In the genomic region with DNA sequence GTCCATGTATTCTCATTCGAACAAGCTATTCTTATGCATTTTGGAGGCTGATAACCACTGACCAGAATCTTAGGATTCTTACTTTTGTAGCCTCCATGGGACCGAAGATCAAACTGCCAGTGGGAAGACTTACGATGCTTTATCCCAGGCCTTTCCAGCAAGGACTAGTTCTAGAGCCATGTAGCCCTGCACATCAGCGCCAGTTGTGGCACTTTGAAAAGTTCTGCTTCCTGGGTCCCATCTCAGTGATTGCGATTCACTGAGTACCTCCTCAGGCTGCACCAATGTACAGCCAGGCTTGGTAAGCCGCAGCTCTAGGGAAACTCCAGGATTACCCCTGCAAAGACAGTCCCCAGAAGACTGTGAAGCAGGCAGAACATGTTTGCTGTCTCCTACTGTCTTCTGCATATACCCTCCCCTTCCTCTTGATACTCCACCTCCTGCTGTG, we compare ENCODE assay signal across 16 cellular contexts. TPM values are rescaled to one million over a fixed set of nuclear protein-coding genes. Genes with fewer than 3 reads are reported as not detected.
DNase-seq lines count a peak whose midpoint lies in the region; ATAC-seq, FAIRE-seq and TF ChIP-seq lines count a peak whose summit lies in the region.
"Had no signal": no experiment of that assay in that cellular context is flagged by ENCODE, and none has a peak within 500 bp of the region (broad histone marks: within the 10 kb centered on the region; RNA-seq: fewer than 3 reads in every experiment).

No MANE protein-coding gene starts in this region.

- DNase-seq in H54 (ENCODE audit: insufficient read length, low spot score) (no peak), PC-3 (peak; percentile 21), choroid plexus epithelial cell (ENCODE audit: low read depth) (peak; percentile 42), cortex of kidney (lab: John Stamatoyannopoulos, UW) (no peak), small intestine (no peak)
- DNase-seq in CD8-positive, alpha-beta T cell = no peak
- DNase-seq: heart left ventricle; NCI-H1694 treated with DMSO at 0.1 percent for 48 hours; NCI-H526 treated with DMSO at 0.1 percent for 48 hours; stimulated activated CD4-positive, alpha-beta T cell treated with anti-CD3 and anti-CD28 coated beads, Interleukin-4, amount 100 ng/mL, for 1 hour had no signal

- no peak overlapping the region for H3K4me3 Mint-ChIP-seq in CD8-positive, alpha-beta T cell
- H3K4me3 Mint-ChIP-seq: dendritic cell treated with granulocyte-macrophage colony-stimulating factor and Interleukin-4, amounts not matched to agents 40 ng/mL and 50 ng/mL, for 4 days had no signal

- CTCF ChIA-PET in PC-3 (lab: Charles Lee) = interaction anchor here (0.8 to 1.3 kb wide), 2 partner anchors 22 to 536 kb away, joined by 3 read pairs; no protein-coding TSS in a partner anchor
- CTCF ChIA-PET in CD8-positive, alpha-beta T cell (lab: Charles Lee) = interaction anchor here (1.3 to 2.9 kb wide), 3 partner anchors 8 to 1210 kb away, joined by 5 to 12 read pairs (median 8); no protein-coding TSS in a partner anchor

- H3F3A ChIP-seq in PC-3 (ENCODE audit: low read length, unreplicated experiment) = no peaks in the 10 kb centered on the region

- no peak overlapping the region for H2AFZ ChIP-seq in PC-3 (ENCODE audit: low read length)

- peak; percentile 39; the same call in 1 of the 2 replicates for TF ChIP-seq POLR2A in H54 (IDR thresholded peaks at IDR 0.05; ENCODE audit: low read depth, low read length)

- no peaks in the 10 kb centered on the region for H3K36me3 ChIP-seq in PC-3 (ENCODE audit: low read depth, low read length)
- H3K36me3 ChIP-seq in mesodermal cell (ENCODE audit: control insufficient read depth, insufficient read depth, low read length) = no peaks in the 10 kb centered on the region
- H3K36me3 ChIP-seq in small intestine (ENCODE audit: control insufficient read depth in 2 of 2, insufficient read depth in 2 of 2, low read length in 2 of 2) = no peaks in the 10 kb centered on the region
- no peaks in the 10 kb centered on the region for H3K36me3 ChIP-seq in CD8-positive, alpha-beta T cell (ENCODE audit: insufficient read depth, low read length)
- H3K36me3 ChIP-seq: BLaER1 treated with 17β-estradiol and CSF1 and Interleukin-3, amounts not matched to agents 10 nM and 100 nM; esophagus muscularis mucosa; heart left ventricle had no signal

- H3K9me2 ChIP-seq in PC-3 (replicated peaks; ENCODE audit: low read length) = no peaks in the 10 kb centered on the region

- no peak overlapping the region for H3K4me3 ChIP-seq in PC-3 (ENCODE audit: low read length)
- H3K4me3 ChIP-seq in choroid plexus epithelial cell (ENCODE audit: low read depth, low read length) = no peak overlapping the region
- H3K4me3 ChIP-seq in mesodermal cell (ENCODE audit: extremely low read depth, insufficient read depth, low read length, poor library complexity, severe bottlenecking) = no peak overlapping the region
- no peak overlapping the region for H3K4me3 ChIP-seq in small intestine (ENCODE audit: low read depth in 1 of 2, low read length in 2 of 2)
- H3K4me3 ChIP-seq in CD8-positive, alpha-beta T cell (ENCODE audit: low read depth, low read length) = no peak overlapping the region
- H3K4me3 ChIP-seq: BLaER1 treated with 17β-estradiol and CSF1 and Interleukin-3, amounts not matched to agents 10 nM and 100 nM; heart left ventricle had no signal

- no peaks in the 10 kb centered on the region for H3K79me2 ChIP-seq in PC-3 (ENCODE audit: low read length)

- H3K4me2 ChIP-seq in PC-3 (ENCODE audit: low read length) = 0 out of 2 replicates have a peak overlapping the region, but pooled peaks have one; percentile 28

- peaks cover 2% of the 10 kb centered on the region for H3K4me1 Mint-ChIP-seq in CD8-positive, alpha-beta T cell (ENCODE audit: low read depth)

- WGBS in mesodermal cell (ENCODE audit: insufficient coverage in 2 of 2), 2 experiments = 80 to 90% methylated on average over 5 to 6 of the region's 6 CpGs
- WGBS in small intestine, 3 donors = 85 to 87% (median 87%) methylated on average over 5 to 6 of the region's 6 CpGs

- BruUV-seq in PC-3 (replicated peaks; lab: Mats Ljungman, UMichigan) = no TSS peak

- H3K9me3 ChIP-seq in PC-3 (ENCODE audit: low read length) (no peaks in the 10 kb centered on the region), mesodermal cell (ENCODE audit: control insufficient read depth, low read length) (no peaks in the 10 kb centered on the region), small intestine (ENCODE audit: control insufficient read depth, low read depth) (no peaks in the 10 kb centered on the region)
- no peaks in the 10 kb centered on the region for H3K9me3 ChIP-seq in CD8-positive, alpha-beta T cell (ENCODE audit: low read length)
- H3K9me3 ChIP-seq: BLaER1 treated with 17β-estradiol and CSF1 and Interleukin-3, amounts not matched to agents 10 nM and 100 nM; esophagus muscularis mucosa; heart left ventricle had no signal

- no peaks in the 10 kb centered on the region for H4K20me1 ChIP-seq in PC-3 (ENCODE audit: low read length)
- H4K20me1 ChIP-seq: BLaER1 treated with 17β-estradiol and CSF1 and Interleukin-3, amounts not matched to agents 10 nM and 100 nM had no signal

- intact Hi-C loops in PC-3 (cut with micrococcal nuclease) = loop anchor here (2.0 to 10.0 kb wide), 4 partner anchors 73 to 1145 kb away; a partner anchor contains a TSS
- intact Hi-C loops in CD8-positive, alpha-beta T cell (cut with DNase I, micrococcal nuclease) = no loop called here

- ATAC-seq in PC-3 (no peak), HG02642 (IDR thresholded peaks at IDR 0.05; ENCODE audit: poor library complexity, unreplicated experiment) (no peak)
- ATAC-seq in CD8-positive, alpha-beta T cell = no peak

- H3K36me3 Mint-ChIP-seq in CD8-positive, alpha-beta T cell = no peaks in the 10 kb centered on the region

- peaks cover 26% of the 10 kb centered on the region for H3K4me1 ChIP-seq in PC-3 (ENCODE audit: insufficient read depth, low read length)
- H3K4me1 ChIP-seq in mesodermal cell (ENCODE audit: control insufficient read depth, insufficient read depth, low read length, poor library complexity, severe bottlenecking) = peaks cover 4% of the 10 kb centered on the region
- no peaks in the 10 kb centered on the region for H3K4me1 ChIP-seq in small intestine (ENCODE audit: control insufficient read depth in 2 of 2, insufficient read depth in 1 of 2, low read depth in 1 of 2, low read length in 1 of 2)
- H3K4me1 ChIP-seq in CD8-positive, alpha-beta T cell (ENCODE audit: insufficient read depth, low read length) = no peaks in the 10 kb centered on the region

- no peak for FAIRE-seq in H54 (lab: Jason Lieb, UNC)
- FAIRE-seq in small intestine (lab: Jason Lieb, UNC) = no peak

- peaks cover 6% of the 10 kb centered on the region for H3K27me3 Mint-ChIP-seq in CD8-positive, alpha-beta T cell (ENCODE audit: low read depth)
- H3K27me3 Mint-ChIP-seq: dendritic cell treated with granulocyte-macrophage colony-stimulating factor and Interleukin-4, amounts not matched to agents 40 ng/mL and 50 ng/mL, for 4 days had no signal

- H3K9me3 Mint-ChIP-seq in CD8-positive, alpha-beta T cell = no peaks in the 10 kb centered on the region
- H3K9me3 Mint-ChIP-seq: dendritic cell treated with granulocyte-macrophage colony-stimulating factor and Interleukin-4, amounts not matched to agents 40 ng/mL and 50 ng/mL, for 4 days had no signal

- H3K9ac ChIP-seq in PC-3 (ENCODE audit: low read length) = no peak overlapping the region

- H3K27ac ChIP-seq in PC-3 (ENCODE audit: low read length) = 0 out of 2 replicates have a peak overlapping the region, but pooled peaks have one; percentile 32
- H3K27ac ChIP-seq in mesodermal cell (ENCODE audit: low read depth, low read length, severe bottlenecking) = peak overlapping the region; percentile 36
- no peak overlapping the region for H3K27ac ChIP-seq in small intestine (ENCODE audit: low read depth in 1 of 2, low read length in 1 of 2)
- H3K27ac ChIP-seq in CD8-positive, alpha-beta T cell (ENCODE audit: low read depth, low read length) = no peak overlapping the region
- H3K27ac ChIP-seq: HL-60 had no signal

- POLR2A ChIA-PET in PC-3 (lab: Charles Lee; ENCODE audit: unreplicated experiment) = no interaction called here
- POLR2A ChIA-PET in CD8-positive, alpha-beta T cell (lab: Charles Lee) = no interaction called here

- H3K27me3 ChIP-seq in PC-3 (ENCODE audit: low read length) = no peaks in the 10 kb centered on the region
- no peaks in the 10 kb centered on the region for H3K27me3 ChIP-seq in small intestine (ENCODE audit: control insufficient read depth in 2 of 2, insufficient read depth in 2 of 2, low read length in 2 of 2)
- H3K27me3 ChIP-seq in CD8-positive, alpha-beta T cell (ENCODE audit: insufficient read depth, low read length) = no peaks in the 10 kb centered on the region
- H3K27me3 ChIP-seq: BLaER1 treated with 17β-estradiol and CSF1 and Interleukin-3, amounts not matched to agents 10 nM and 100 nM; esophagus muscularis mucosa; heart left ventricle had no signal

- no peak overlapping the region for H3K27ac Mint-ChIP-seq in CD8-positive, alpha-beta T cell
- H3K27ac Mint-ChIP-seq: dendritic cell treated with granulocyte-macrophage colony-stimulating factor and Interleukin-4, amounts not matched to agents 40 ng/mL and 50 ng/mL, for 4 days had no signal

- no peak for TF ChIP-seq CTCF in PC-3 (conservative IDR thresholded peaks at IDR 0.05; ENCODE audit: low read depth, low read length)
- no peak for TF ChIP-seq CTCF in choroid plexus epithelial cell (conservative IDR thresholded peaks at IDR 0.05; ENCODE audit: low read depth, low read length)
- no peak for TF ChIP-seq CTCF in CD8-positive, alpha-beta T cell (IDR thresholded peaks at IDR 0.05)

RNA-seq across cellular contexts. Expression of a gene that starts 18.9 kb away (rescaled TPM):
- 0.81 and 0.95 TPM in 2 replicates for total RNA-seq in PC-3 (2014; rRNA removed)
- polyA plus RNA-seq in mesodermal cell (2013, experiment 1 of 2) = 5.6 TPM
- polyA plus RNA-seq in mesodermal cell (2013, experiment 2 of 2) = 6.5 TPM
- polyA plus RNA-seq in small intestine = under 1 TPM in 2 of 3 donors, not detected in 1; 0.27 to 0.87 TPM
- not detected for total RNA-seq in CD8-positive, alpha-beta T cell

Comparison
In these comparisons a context has a peak if more than half of its experiments do, and no peak if none do; other contexts are left out.
1. DNase-seq: peak in PC-3 (single experiment) and choroid plexus epithelial cell (single experiment); none in H54 (single experiment), cortex of kidney (single experiment), small intestine (single experiment) and CD8-positive, alpha-beta T cell (0 of 7).
2. H3K27ac ChIP-seq: peak in PC-3 (single experiment) and mesodermal cell (single experiment); none in small intestine (0 of 2) and CD8-positive, alpha-beta T cell (single experiment).